ENCODE assay signal across 8 cellular contexts in the genomic region with DNA sequence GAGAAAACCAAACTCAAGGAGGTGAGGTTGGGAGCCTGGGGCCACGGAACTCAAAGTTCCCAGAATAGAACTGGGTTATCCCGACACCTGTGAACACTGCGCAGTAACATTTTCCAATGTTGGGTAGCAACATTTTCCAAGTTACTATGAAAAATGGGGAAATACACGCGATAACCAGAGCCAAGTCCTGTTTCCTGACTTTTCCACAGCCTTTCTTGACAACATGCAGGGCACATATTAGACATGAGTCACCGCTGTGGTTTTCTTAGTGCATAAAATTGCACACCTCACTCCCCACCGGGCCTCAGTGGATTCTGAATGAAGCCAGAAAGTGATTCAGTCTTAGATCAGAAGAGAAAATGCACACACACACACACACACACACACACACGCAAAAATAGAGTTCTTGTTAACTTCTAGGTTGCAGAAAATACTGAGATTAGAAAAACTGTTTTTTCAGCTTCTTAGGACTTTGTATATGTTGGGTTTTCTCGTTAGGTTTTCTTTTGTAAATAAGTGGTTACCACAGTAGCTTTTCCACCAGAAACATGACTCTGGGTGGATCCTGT.
A peak's percentile ranks its signal among the peaks of the same experiment; 100 is the strongest.
DNase-seq lines count a peak whose midpoint lies in the region; ATAC-seq and TF ChIP-seq lines count a peak whose summit lies in the region.

No MANE protein-coding gene starts in this region.

- 36% methylated on average over 9 of the region's 9 CpGs for WGBS in suprapubic skin

- H3K36me3 ChIP-seq in BJ (ENCODE audit: control insufficient read depth, insufficient read depth, low read length) (no peaks in the 10 kb centered on the region), RWPE2 (ENCODE audit: low read depth) (no peaks in the 10 kb centered on the region), suprapubic skin (no peaks in the 10 kb centered on the region)

- CTCF ChIA-PET in BJ (lab: Yijun Ruan, JAX) = no interaction called here

- H3K27ac ChIP-seq in RWPE2 (ENCODE audit: poor library complexity, severe bottlenecking) (peak overlapping the region; percentile 13), suprapubic skin (peak overlapping the region; percentile 45)

- H3K27me3 ChIP-seq in BJ (ENCODE audit: control insufficient read depth, insufficient read depth, low read length) = no peaks in the 10 kb centered on the region
- H3K27me3 ChIP-seq in RWPE2 (ENCODE audit: insufficient read depth, poor library complexity, severe bottlenecking) = no peaks in the 10 kb centered on the region
- no peaks in the 10 kb centered on the region for H3K27me3 ChIP-seq in suprapubic skin

- ATAC-seq in RWPE2 (ENCODE audit: low read depth) (peak; percentile 98), HG02588 (IDR thresholded peaks at IDR 0.05; ENCODE audit: unreplicated experiment) (no peak), HG02884 (IDR thresholded peaks at IDR 0.05; ENCODE audit: unreplicated experiment) (no peak)
- peak; percentile 58 for ATAC-seq in activated naive CD8-positive, alpha-beta T cell treated with anti-CD3 and anti-CD28 coated beads, Interleukin-2, amount 10 ng/mL, durations not matched to agents 7 days and 5 days (ENCODE audit: low read depth)

- H3K4me3 Mint-ChIP-seq in activated naive CD8-positive, alpha-beta T cell treated with anti-CD3 and anti-CD28 coated beads, Interleukin-2, amount 10 ng/mL, durations not matched to agents 7 days and 5 days = no peak overlapping the region

- no peak overlapping the region for H3K27ac Mint-ChIP-seq in activated naive CD8-positive, alpha-beta T cell treated with anti-CD3 and anti-CD28 coated beads, Interleukin-2, amount 10 ng/mL, durations not matched to agents 7 days and 5 days

- H3K36me3 Mint-ChIP-seq in activated naive CD8-positive, alpha-beta T cell treated with anti-CD3 and anti-CD28 coated beads, Interleukin-2, amount 10 ng/mL, durations not matched to agents 7 days and 5 days = peaks cover under 1% of the 10 kb centered on the region

- H3K9me3 Mint-ChIP-seq in activated naive CD8-positive, alpha-beta T cell treated with anti-CD3 and anti-CD28 coated beads, Interleukin-2, amount 10 ng/mL, durations not matched to agents 7 days and 5 days = no peaks in the 10 kb centered on the region

- DNase-seq in BJ (ENCODE audit: low read depth) (peak; percentile 81), RWPE2 (ENCODE audit: low spot score) (peak; percentile 82), myocyte (ENCODE audit: low read depth) (peak; percentile 57), suprapubic skin (ENCODE audit: low spot score in 2 of 2) (peak in 1 of 2 donors; percentile 77), HuH-7.5 (ENCODE audit: low spot score) (no peak)
- DNase-seq in activated naive CD8-positive, alpha-beta T cell treated with anti-CD3 and anti-CD28 coated beads, Interleukin-2, amount 10 ng/mL, durations not matched to agents 7 days and 5 days = no peak

- H3K9me3 ChIP-seq in RWPE2 (ENCODE audit: severe bottlenecking) (no peaks in the 10 kb centered on the region), suprapubic skin (no peaks in the 10 kb centered on the region)

- POLR2A ChIA-PET in BJ (lab: Charles Lee) = no interaction called here
- POLR2A ChIA-PET in activated naive CD8-positive, alpha-beta T cell treated with anti-CD3 and anti-CD28 coated beads, Interleukin-2, amount 10 ng/mL, durations not matched to agents 7 days and 5 days (lab: Charles Lee) = no interaction called here

- H3K27me3 Mint-ChIP-seq in activated naive CD8-positive, alpha-beta T cell treated with anti-CD3 and anti-CD28 coated beads, Interleukin-2, amount 10 ng/mL, durations not matched to agents 7 days and 5 days = peaks cover 2% of the 10 kb centered on the region

- H3K4me1 ChIP-seq in RWPE2 (ENCODE audit: insufficient read depth, poor library complexity, severe bottlenecking) (peaks cover 10% of the 10 kb centered on the region), suprapubic skin (peaks cover 39% of the 10 kb centered on the region)

- peaks cover 15% of the 10 kb centered on the region for H3K4me1 Mint-ChIP-seq in activated naive CD8-positive, alpha-beta T cell treated with anti-CD3 and anti-CD28 coated beads, Interleukin-2, amount 10 ng/mL, durations not matched to agents 7 days and 5 days

- TF ChIP-seq CTCF in BJ (IDR thresholded peaks at IDR 0.05; ENCODE audit: insufficient read depth, low read depth, low read length) (no peak), RWPE2 (IDR thresholded peaks at IDR 0.05; ENCODE audit: poor library complexity, severe bottlenecking) (no peak), suprapubic skin (IDR thresholded peaks at IDR 0.05) (no peak)

- no peak for TF ChIP-seq POLR2A in suprapubic skin (IDR thresholded peaks at IDR 0.05)

- H3K4me3 ChIP-seq in BJ (ENCODE audit: low read depth, low read length) (no peak overlapping the region), RWPE2 (ENCODE audit: severe bottlenecking) (no peak overlapping the region), suprapubic skin (no peak overlapping the region)

- no peak for TF ChIP-seq EP300 in suprapubic skin (IDR thresholded peaks at IDR 0.05)

Comparison
In these comparisons a context has a peak if more than half of its experiments do, and no peak if none do; other contexts are left out.
1. DNase-seq: peak in BJ (single experiment), RWPE2 (single experiment) and myocyte (single experiment); none in activated naive CD8-positive, alpha-beta T cell treated with anti-CD3 and anti-CD28 coated beads, Interleukin-2, amount 10 ng/mL, durations not matched to agents 7 days and 5 days (single experiment) and HuH-7.5 (single experiment).
2. ATAC-seq: peak in RWPE2 (single experiment) and activated naive CD8-positive, alpha-beta T cell treated with anti-CD3 and anti-CD28 coated beads, Interleukin-2, amount 10 ng/mL, durations not matched to agents 7 days and 5 days (single experiment); none in HG02588 (single experiment) and HG02884 (single experiment).